Comparison of ENCODE assay signal across 26 cellular contexts in genomic region chr2:43616967-43617366, GRCh38. TPM values are rescaled to one million over a fixed set of nuclear protein-coding genes. Genes with fewer than 3 reads are reported as not detected.
DNase-seq lines count a peak whose midpoint lies in the region; ATAC-seq, FAIRE-seq and TF ChIP-seq lines count a peak whose summit lies in the region.
"Had no signal": no experiment of that assay in that cellular context is flagged by ENCODE, and none has a peak within 500 bp of the region (broad histone marks: within the 10 kb centered on the region; RNA-seq: fewer than 3 reads in every experiment).

No MANE protein-coding gene starts in this region.

- H3K27me3 ChIP-seq in HAP-1 (ENCODE audit: low read depth), result peaks cover 5% of the 10 kb centered on the region
- H3K27me3 ChIP-seq: BLaER1 had no signal

- H3K27ac Mint-ChIP-seq in chondrocyte (ENCODE audit: unreplicated experiment) (peak overlapping the region; percentile 62), osteocyte (ENCODE audit: unreplicated experiment) (peak overlapping the region; percentile 9)
- no peak overlapping the region for H3K27ac Mint-ChIP-seq in stimulated activated memory B cell treated with anti-CD40 and anti-IgM and Interleukin-4, amounts not matched to agents 10 μg/mL and 1 μg/mL and 100 μg/mL, for 72 hours
- H3K27ac Mint-ChIP-seq: CD14-positive monocyte; CD4-positive, alpha-beta memory T cell; CD4-positive, CD25-positive, alpha-beta regulatory T cell had no signal

- POLR2A ChIA-PET in A549 (lab: Yijun Ruan, JAX), result no interaction called here

- H3K27ac ChIP-seq in A549, result no peak overlapping the region
- H3K27ac ChIP-seq: 22Rv1, BLaER1 had no signal

- H3K36me3 ChIP-seq in HAP-1 (replicated peaks), result no peaks in the 10 kb centered on the region
- H3K36me3 ChIP-seq: BE2C, BLaER1 had no signal

- H3K4me2 ChIP-seq in A549, result 0 out of 3 replicates have a peak overlapping the region, but pooled peaks have one; percentile 0
- H3K4me2 ChIP-seq: BLaER1 had no signal

- H3K36me3 Mint-ChIP-seq in chondrocyte (ENCODE audit: low read depth) (no peaks in the 10 kb centered on the region), osteocyte (ENCODE audit: unreplicated experiment) (no peaks in the 10 kb centered on the region)
- H3K36me3 Mint-ChIP-seq in stimulated activated memory B cell treated with anti-CD40 and anti-IgM and Interleukin-4, amounts not matched to agents 10 μg/mL and 1 μg/mL and 100 μg/mL, for 72 hours, result no peaks in the 10 kb centered on the region
- H3K36me3 Mint-ChIP-seq: CD14-positive monocyte; CD4-positive, alpha-beta memory T cell; CD4-positive, CD25-positive, alpha-beta regulatory T cell; CD8-positive, alpha-beta memory T cell had no signal

- H3K4me1 ChIP-seq in A549 (peaks cover 6% of the 10 kb centered on the region; the same call in 1 of the 3 replicates), HAP-1 (peaks cover 3% of the 10 kb centered on the region)
- H3K4me1 ChIP-seq: BE2C, BLaER1 had no signal

- H3K4me3 Mint-ChIP-seq in chondrocyte (ENCODE audit: unreplicated experiment) (no peak overlapping the region), osteocyte (ENCODE audit: unreplicated experiment) (no peak overlapping the region)
- H3K4me3 Mint-ChIP-seq in stimulated activated memory B cell treated with anti-CD40 and anti-IgM and Interleukin-4, amounts not matched to agents 10 μg/mL and 1 μg/mL and 100 μg/mL, for 72 hours, result no peak overlapping the region
- H3K4me3 Mint-ChIP-seq: CD14-positive monocyte; CD4-positive, alpha-beta memory T cell; CD4-positive, CD25-positive, alpha-beta regulatory T cell; CD8-positive, alpha-beta memory T cell had no signal

- H3K9me3 Mint-ChIP-seq in chondrocyte (ENCODE audit: low read depth) (peaks cover 3% of the 10 kb centered on the region), osteocyte (ENCODE audit: unreplicated experiment) (no peaks in the 10 kb centered on the region)
- H3K9me3 Mint-ChIP-seq in stimulated activated memory B cell treated with anti-CD40 and anti-IgM and Interleukin-4, amounts not matched to agents 10 μg/mL and 1 μg/mL and 100 μg/mL, for 72 hours, result no peaks in the 10 kb centered on the region
- H3K9me3 Mint-ChIP-seq: CD14-positive monocyte; CD4-positive, CD25-positive, alpha-beta regulatory T cell had no signal

- H3K4me3 ChIP-seq in A549, result no peak overlapping the region
- no peak overlapping the region for H3K4me3 ChIP-seq in HAP-1
- H3K4me3 ChIP-seq: BLaER1, GM12878 had no signal

- TF ChIP-seq RAD21 in A549 (conservative IDR thresholded peaks at IDR 0.05 in 1 of 2, IDR thresholded peaks at IDR 0.05 in 1 of 2), result no peak

- H3K4me1 Mint-ChIP-seq in chondrocyte (ENCODE audit: low read depth), result peaks cover 17% of the 10 kb centered on the region
- peaks cover 19% of the 10 kb centered on the region for H3K4me1 Mint-ChIP-seq in osteocyte (ENCODE audit: unreplicated experiment)
- H3K4me1 Mint-ChIP-seq in stimulated activated memory B cell treated with anti-CD40 and anti-IgM and Interleukin-4, amounts not matched to agents 10 μg/mL and 1 μg/mL and 100 μg/mL, for 72 hours, result peaks cover 6% of the 10 kb centered on the region
- H3K4me1 Mint-ChIP-seq: CD14-positive monocyte; CD8-positive, alpha-beta memory T cell had no signal

- TF ChIP-seq POLR2A in A549 (IDR thresholded peaks at IDR 0.05; ENCODE audit: low read length), result no peak

- DNase-seq in A549 (ENCODE audit: low read depth in 1 of 2, low spot score in 1 of 2) (no peak), chondrocyte (ENCODE audit: low spot score) (no peak), osteocyte (ENCODE audit: extremely low spot score, unreplicated experiment) (no peak), HAP-1 (ENCODE audit: low spot score in 2 of 2) (no peak)
- DNase-seq: ACHN; BE2C; C1 segment of cervical spinal cord; CD4-positive, alpha-beta memory T cell; CD4-positive, CD25-positive, alpha-beta regulatory T cell; CD8-positive, alpha-beta memory T cell; COR-L47; DMS 273 treated with DMSO at 0.1 percent for 48 hours; DMS153; DMS53; DMS79; DND-41; EL; GDM1 had no signal

- no peak for FAIRE-seq in A549 (lab: Jason Lieb, UNC)
- FAIRE-seq: GM12878, GM12892, GM18507 had no signal

- TF ChIP-seq CTCF in A549 (IDR thresholded peaks at IDR 0.05) (no peak), chondrocyte (IDR thresholded peaks at IDR 0.05) (no peak), osteocyte (IDR thresholded peaks at IDR 0.05) (no peak)

- ATAC-seq in A549, result no peak
- ATAC-seq in stimulated activated memory B cell treated with anti-CD40 and anti-IgM and Interleukin-4, amounts not matched to agents 10 μg/mL and 1 μg/mL and 100 μg/mL, for 72 hours, result no peak
- ATAC-seq: GM12878 had no signal

- in situ Hi-C loops in HAP-1 (cut with MboI; ENCODE audit: low sequenced_read_pairs), result loop anchor here (10.0 kb wide), 1 partner anchor 258 kb away; no protein-coding TSS in a partner anchor

- H3K27me3 Mint-ChIP-seq in chondrocyte (ENCODE audit: low read depth) (no peaks in the 10 kb centered on the region), osteocyte (ENCODE audit: unreplicated experiment) (peaks cover 9% of the 10 kb centered on the region)
- H3K27me3 Mint-ChIP-seq in stimulated activated memory B cell treated with anti-CD40 and anti-IgM and Interleukin-4, amounts not matched to agents 10 μg/mL and 1 μg/mL and 100 μg/mL, for 72 hours, result peaks cover 17% of the 10 kb centered on the region

- CTCF ChIA-PET in A549 (lab: Yijun Ruan, JAX), result interaction anchor here (0.6 to 1.5 kb wide), 5 partner anchors 12 to 682 kb away, joined by 3 to 5 read pairs (median 3); no protein-coding TSS in a partner anchor

- no peaks in the 10 kb centered on the region for H3K9me3 ChIP-seq in A549
- no peaks in the 10 kb centered on the region for H3K9me3 ChIP-seq in HAP-1
- H3K9me3 ChIP-seq: BE2C, BLaER1 had no signal

- TF ChIP-seq EP300 in A549 (IDR thresholded peaks at IDR 0.05), result no peak

TF ChIP-seq in A549, 52 proteins besides CTCF, POLR2A, EP300 and RAD21:
- TF ChIP-seq ZC3H11A (IDR thresholded peaks at IDR 0.05) (no peak), NR3C1 (IDR thresholded peaks at IDR 0.05) (no peak), HEYL (CRISPR knock-in tag; IDR thresholded peaks at IDR 0.05) (no peak), ELK1 (IDR thresholded peaks at IDR 0.05; ENCODE audit: low read depth, low read length) (no peak), SMC3 (IDR thresholded peaks at IDR 0.05) (no peak), CBX8 (IDR thresholded peaks at IDR 0.05) (no peak)

RNA-seq across cellular contexts. Expression of gene PLEKHH2, which starts 20.1 kb away (rescaled TPM):
- polyA plus RNA-seq in A549 (2011; rRNA removed) (14.9 and 15.3 TPM in 2 replicates), A549 (2017; fragmentation: RNase III; extraction: RNeasy Plus Mini Kit Qiagen cat#74134 plus additional on column Dnase treatment) (0.68 to 0.92 TPM (median 0.90 TPM) in 3 replicates)
- polyA plus RNA-seq in A549 (2012; cell fraction: cytosol; rRNA removed), result 0.50 and 0.57 TPM in 2 replicates
- polyA plus RNA-seq in A549 (2012; cell fraction: nucleus; rRNA removed), result 1.3 and 1.7 TPM in 2 replicates
- polyA minus RNA-seq in A549 (2011; rRNA and poly(A)+ RNA removed), result 7.0 and 7.7 TPM in 2 replicates
- total RNA-seq in chondrocyte (4.9 to 13.7 TPM (median 5.5 TPM) in 3 replicates), osteocyte (17.4 and 19.6 TPM in 2 replicates)
- total RNA-seq: GM12878 had no signal
- polyA plus RNA-seq: CD14-positive monocyte; CD4-positive, alpha-beta memory T cell; CD8-positive, alpha-beta memory T cell; GM12878 had no signal

RNA-seq across cellular contexts. Expression of gene THADA, which starts 21.1 kb away (rescaled TPM):
- polyA plus RNA-seq in A549 (2011; rRNA removed) (37.9 and 51.8 TPM in 2 replicates), A549 (2017; fragmentation: RNase III; extraction: RNeasy Plus Mini Kit Qiagen cat#74134 plus additional on column Dnase treatment) (21.8 to 24.2 TPM (median 23.5 TPM) in 3 replicates)
- polyA plus RNA-seq in A549 (2012; cell fraction: cytosol; rRNA removed), result 21.4 and 24.3 TPM in 2 replicates
- 61.9 and 68.8 TPM in 2 replicates for polyA plus RNA-seq in A549 (2012; cell fraction: nucleus; rRNA removed)
- 137 and 166 TPM in 2 replicates for polyA minus RNA-seq in A549 (2011; rRNA and poly(A)+ RNA removed)
- total RNA-seq in chondrocyte (23.6 to 68.0 TPM (median 28.4 TPM) in 3 replicates), osteocyte (28.3 and 32.1 TPM in 2 replicates)

RNA-seq across cellular contexts. Expression of gene C1GALT1C1L, which starts 59.3 kb away (rescaled TPM):
- polyA plus RNA-seq in A549 (2011; rRNA removed), result 5.4 and 5.9 TPM in 2 replicates
- polyA plus RNA-seq in A549 (2012; cell fraction: cytosol; rRNA removed), result 1.7 and 2.1 TPM in 2 replicates
- polyA plus RNA-seq in A549 (2012; cell fraction: nucleus; rRNA removed), result 0.77 and 1.2 TPM in 2 replicates
- 1.4 to 2.1 TPM (median 2.1 TPM) in 3 replicates for polyA plus RNA-seq in A549 (2017; fragmentation: RNase III; extraction: RNeasy Plus Mini Kit Qiagen cat#74134 plus additional on column Dnase treatment)
- polyA minus RNA-seq in A549 (2011; rRNA and poly(A)+ RNA removed), result 0.17 and 0.68 TPM in 2 replicates
- not detected in 3 replicates for total RNA-seq in chondrocyte
- not detected in 2 replicates for total RNA-seq in osteocyte
- total RNA-seq: CD4-positive, alpha-beta memory T cell; CD4-positive, CD25-positive, alpha-beta regulatory T cell; G401; GM12878 had no signal
- polyA plus RNA-seq: CD14-positive monocyte; CD4-positive, alpha-beta memory T cell; CD8-positive, alpha-beta memory T cell; GM12878 had no signal
